ENCODE assay signal across 25 cellular contexts in the genomic region with DNA sequence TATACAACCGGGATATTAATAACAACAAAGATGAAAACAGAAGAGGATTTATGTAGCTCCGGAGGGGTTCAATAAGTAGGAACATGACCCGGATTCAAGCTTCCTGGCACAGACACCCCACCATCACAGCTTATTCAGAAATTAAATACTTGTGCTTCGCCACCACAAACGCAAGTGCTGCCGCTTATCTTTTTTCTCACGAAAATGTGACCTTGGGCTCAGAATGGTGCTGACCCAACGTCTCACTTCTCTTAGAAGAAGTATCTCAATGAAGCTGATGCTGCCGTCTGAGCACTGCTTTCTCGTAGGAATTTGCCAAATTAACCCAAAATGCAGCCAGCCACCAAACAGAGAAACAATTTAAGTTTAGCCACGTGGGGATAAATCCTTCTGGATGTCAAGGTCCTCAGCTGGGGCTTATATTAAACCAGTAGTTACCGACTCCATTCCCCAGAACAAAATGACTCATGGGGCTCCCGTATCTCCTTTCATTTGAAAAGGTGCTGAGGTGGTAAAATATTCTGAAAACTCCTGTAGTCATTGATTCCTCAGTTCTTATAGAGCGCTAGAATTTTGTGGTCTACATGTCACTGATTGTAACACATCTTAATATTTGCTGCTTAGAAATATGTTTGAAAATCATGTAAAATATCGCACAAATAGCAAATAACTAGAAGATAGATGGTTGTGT.
"Had no signal": no experiment of that assay in that cellular context is flagged by ENCODE, and none has a peak within 500 bp of the region (broad histone marks: within the 10 kb centered on the region; RNA-seq: fewer than 3 reads in every experiment).

No MANE protein-coding gene starts in this region.

- H3K4me1 ChIP-seq: colonic mucosa, esophagus squamous epithelium, gastrocnemius medialis, heart right ventricle, left lung, lower lobe of right lung had no signal

- H3K27ac Mint-ChIP-seq: dendritic cell treated with granulocyte-macrophage colony-stimulating factor and Interleukin-4, amounts not matched to agents 40 ng/mL and 50 ng/mL, for 4 days; effector memory CD8-positive, alpha-beta T cell; endodermal cell; mesothelial cell of epicardium; naive B cell had no signal

- H3K4me3 ChIP-seq: colonic mucosa, esophagus squamous epithelium, gastrocnemius medialis, heart right ventricle, left lung, lower lobe of right lung, mucosa of descending colon had no signal

- DNase-seq: colonic mucosa; cortex of kidney; effector CD8-positive, alpha-beta T cell; effector memory CD8-positive, alpha-beta T cell; endodermal cell; erythroblast; esophagus squamous epithelium; foreskin fibroblast; foreskin melanocyte; gastrocnemius medialis; glutamatergic neuron; head of caudate nucleus; heart right ventricle; hippocampal formation; left cardiac atrium; left lung; left ventricle myocardium superior; lower lobe of right lung; mesenchymal stem cell; mucosa of descending colon; naive B cell had no signal

- H3K9me3 Mint-ChIP-seq: dendritic cell treated with granulocyte-macrophage colony-stimulating factor and Interleukin-4, amounts not matched to agents 40 ng/mL and 50 ng/mL, for 4 days; effector memory CD8-positive, alpha-beta T cell had no signal

- H3K27ac ChIP-seq: colonic mucosa, epithelial cell of prostate, esophagus squamous epithelium, gastrocnemius medialis, heart right ventricle, left lung, lower lobe of right lung had no signal

- H3K36me3 ChIP-seq: colonic mucosa, esophagus squamous epithelium, gastrocnemius medialis, heart right ventricle, left lung, lower lobe of right lung had no signal

- H3K4me3 Mint-ChIP-seq: dendritic cell treated with granulocyte-macrophage colony-stimulating factor and Interleukin-4, amounts not matched to agents 40 ng/mL and 50 ng/mL, for 4 days; effector memory CD8-positive, alpha-beta T cell; endodermal cell; mesothelial cell of epicardium; naive B cell had no signal

- H3K27me3 Mint-ChIP-seq: dendritic cell treated with granulocyte-macrophage colony-stimulating factor and Interleukin-4, amounts not matched to agents 40 ng/mL and 50 ng/mL, for 4 days; effector memory CD8-positive, alpha-beta T cell; naive B cell had no signal

- H3K27me3 ChIP-seq: colonic mucosa, esophagus squamous epithelium, gastrocnemius medialis, heart right ventricle, left lung had no signal

- ATAC-seq: effector memory CD8-positive, alpha-beta T cell; esophagus mucosa; gastrocnemius medialis; heart right ventricle; left cardiac atrium; left lung; left ventricle myocardium superior; lower lobe of right lung; mucosa of descending colon had no signal

- H3K9me3 ChIP-seq: colonic mucosa, esophagus squamous epithelium, gastrocnemius medialis, heart right ventricle, left lung, lower lobe of right lung, mucosa of descending colon had no signal
